8 cellular contexts compared by ENCODE assay signal in genomic region chr16:1771864-1772361, GRCh38. TPM values are rescaled to one million over a fixed set of nuclear protein-coding genes. Genes with fewer than 3 reads are reported as not detected.
DNase-seq lines count a peak whose midpoint lies in the region; ATAC-seq and TF ChIP-seq lines count a peak whose summit lies in the region.

No MANE protein-coding gene starts in this region.

- H3K9ac ChIP-seq in mesenchymal stem cell (ENCODE audit: low read length): peak overlapping the region; percentile 87

- H3K4me1 ChIP-seq in right atrium auricular region: peaks cover 0 to 39% of the 10 kb centered on the region in 2 donors
- H3K4me1 ChIP-seq in mesenchymal stem cell (ENCODE audit: control insufficient read depth, insufficient read depth, low read depth, low read length): peaks cover 45% of the 10 kb centered on the region
- no peaks in the 10 kb centered on the region for H3K4me1 ChIP-seq in aorta (ENCODE audit: control insufficient read depth in 1 of 2, insufficient read depth in 2 of 2, low read length in 2 of 2)

- H4K8ac ChIP-seq in mesenchymal stem cell (ENCODE audit: low read length): peak overlapping the region; percentile 45

- no peak overlapping the region for H2AK5ac ChIP-seq in mesenchymal stem cell (ENCODE audit: low read length, severe bottlenecking)

- H3K18ac ChIP-seq in mesenchymal stem cell (ENCODE audit: low read depth in 1 of 2, low read length in 2 of 2): no peak overlapping the region

- H3K27me3 ChIP-seq in right atrium auricular region (no peaks in the 10 kb centered on the region), mesenchymal stem cell (ENCODE audit: control insufficient read depth in 1 of 2, insufficient read depth in 1 of 2, low read length in 2 of 2) (no peaks in the 10 kb centered on the region), aorta (ENCODE audit: control insufficient read depth in 1 of 2, insufficient read depth in 2 of 2, low read length in 1 of 2) (no peaks in the 10 kb centered on the region)

- H3K79me1 ChIP-seq in mesenchymal stem cell (replicated peaks; ENCODE audit: low read length, poor library complexity, severe bottlenecking): peaks cover 26% of the 10 kb centered on the region

- no peak overlapping the region for H2AFZ ChIP-seq in mesenchymal stem cell (ENCODE audit: low read depth, low read length)

- H2BK120ac ChIP-seq in mesenchymal stem cell (ENCODE audit: low read depth, low read length): no peak overlapping the region

- H3K4me2 ChIP-seq in mesenchymal stem cell (ENCODE audit: low read length, poor library complexity, severe bottlenecking): peak overlapping the region; percentile 55

- H2BK12ac ChIP-seq in mesenchymal stem cell (ENCODE audit: low read length in 2 of 2): no peak overlapping the region

- H3K36me3 ChIP-seq in right atrium auricular region: peaks cover 38% of the 10 kb centered on the region
- peaks cover 40 to 63% of the 10 kb centered on the region in 2 experiments for H3K36me3 ChIP-seq in mesenchymal stem cell (ENCODE audit: control insufficient read depth in 1 of 2, insufficient read depth in 2 of 2, low read depth in 1 of 2, low read length in 2 of 2)
- H3K36me3 ChIP-seq in aorta (ENCODE audit: control insufficient read depth in 1 of 2, insufficient read depth in 2 of 2, low read length in 1 of 2): peaks cover 0 to 3% of the 10 kb centered on the region in 2 donors

- no peak overlapping the region for H4K91ac ChIP-seq in mesenchymal stem cell (ENCODE audit: low read length)

- no peak overlapping the region for H3K14ac ChIP-seq in mesenchymal stem cell (ENCODE audit: low read length in 2 of 2)

- H3K23ac ChIP-seq in mesenchymal stem cell (ENCODE audit: low read length in 2 of 2): no peak overlapping the region

- H3K4ac ChIP-seq in mesenchymal stem cell (ENCODE audit: low read depth in 1 of 2, low read length in 2 of 2): peak overlapping the region; percentile 67 to 87

- no peak overlapping the region for H2BK5ac ChIP-seq in mesenchymal stem cell (ENCODE audit: low read depth, low read length, poor library complexity, severe bottlenecking)

- DNase-seq in right atrium auricular region (ENCODE audit: low spot score): no peak
- no peak for DNase-seq in Right ventricle myocardium inferior (ENCODE audit: missing footprints)
- DNase-seq in astrocyte of the cerebellum (ENCODE audit: low read depth): no peak
- DNase-seq in mesenchymal stem cell: peak; percentile 33
- DNase-seq in aorta: no peak
- no peak for DNase-seq in NCI-H1105 treated with DMSO at 0.1 percent for 48 hours (lab: John Stamatoyannopoulos, UW)
- DNase-seq in 8988T: no peak
- DNase-seq in RKO (ENCODE audit: low spot score): no peak

- peak overlapping the region; percentile 95 to 97 for H3K27ac ChIP-seq in right atrium auricular region
- H3K27ac ChIP-seq in mesenchymal stem cell (ENCODE audit: low read length, poor library complexity, severe bottlenecking): peak overlapping the region; percentile 64
- peak overlapping the region in 1 of 2 donors; percentile 14 for H3K27ac ChIP-seq in aorta (ENCODE audit: low read depth in 1 of 2, low read length in 2 of 2)

- in situ Hi-C loops in astrocyte of the cerebellum (cut with HindIII; ENCODE audit: low sequenced_read_pairs): no loop called here

- intact Hi-C loops in Right ventricle myocardium inferior (cut with DNase I): no loop called here
- intact Hi-C loops in aorta (cut with DNase I): loop anchor here in 1 of 2 donors (5.0 kb wide), 1 partner anchor 65 kb away; the partner anchor contains the start of gene MAPK8IP3

- TF ChIP-seq CTCF in right atrium auricular region (IDR thresholded peaks at IDR 0.05) (no peak), astrocyte of the cerebellum (IDR thresholded peaks at IDR 0.05; ENCODE audit: low read depth, low read length, missing control alignments) (no peak)

- WGBS in mesenchymal stem cell: 9% methylated on average over 20 of the region's 22 CpGs
- WGBS in aorta, 2 donors: 3 to 5% methylated on average over 21 to 22 of the region's 22 CpGs

- no peak for ATAC-seq in Right ventricle myocardium inferior
- ATAC-seq in aorta (ENCODE audit: low FRiP score): no peak

- H2BK15ac ChIP-seq in mesenchymal stem cell (ENCODE audit: low read depth, poor library complexity, severe bottlenecking): no peak overlapping the region

- H3K9me3 ChIP-seq in right atrium auricular region (no peaks in the 10 kb centered on the region), mesenchymal stem cell (ENCODE audit: control insufficient read depth, low read length) (no peaks in the 10 kb centered on the region), aorta (ENCODE audit: control insufficient read depth, low read length) (no peaks in the 10 kb centered on the region)

- peak overlapping the region; percentile 70 to 94 for H3K4me3 ChIP-seq in right atrium auricular region
- H3K4me3 ChIP-seq in astrocyte of the cerebellum (ENCODE audit: low read depth, low read length): peak overlapping the region; percentile 59
- H3K4me3 ChIP-seq in mesenchymal stem cell (ENCODE audit: insufficient read depth in 1 of 2, low read depth in 1 of 2, low read length in 2 of 2): peak overlapping the region; percentile 87 to 92
- H3K4me3 ChIP-seq in aorta (ENCODE audit: low read length in 2 of 2): peak overlapping the region; percentile 80 to 86

RNA-seq across cellular contexts. Expression of gene NME3, which starts 0.6 kb away (rescaled TPM):
- 10 to 100 TPM; 51.3 to 56.2 TPM for total RNA-seq in right atrium auricular region
- 33.9 TPM for total RNA-seq in Right ventricle myocardium inferior
- 49.3 TPM for polyA plus RNA-seq in mesenchymal stem cell (2013, experiment 1 of 2)
- 48.0 TPM for polyA plus RNA-seq in mesenchymal stem cell (2013, experiment 2 of 2)
- 10 to 100 TPM; 33.0 to 62.8 TPM for total RNA-seq in aorta
- 100 to 1,000 TPM in 1 of 2 donors, 10 to 100 TPM in 1; 61.0 to 379 TPM for polyA plus RNA-seq in aorta

RNA-seq across cellular contexts. Expression of gene EME2, which starts 0.7 kb away (rescaled TPM):
- total RNA-seq in right atrium auricular region: 1 to 10 TPM; 3.5 to 5.0 TPM
- 8.2 TPM for total RNA-seq in Right ventricle myocardium inferior
- polyA plus RNA-seq in mesenchymal stem cell (2013, experiment 1 of 2): 5.6 TPM
- polyA plus RNA-seq in mesenchymal stem cell (2013, experiment 2 of 2): 4.7 TPM
- 10 to 100 TPM; 15.8 to 23.7 TPM for total RNA-seq in aorta
- polyA plus RNA-seq in aorta: 10 to 100 TPM in 1 of 2 donors, 1 to 10 TPM in 1; 1.6 to 20.6 TPM

RNA-seq across cellular contexts. Expression of gene MRPS34, which starts 1.0 kb away (rescaled TPM):
- total RNA-seq in right atrium auricular region: 10 to 100 TPM; 58.8 to 77.9 TPM
- 80.8 TPM for total RNA-seq in Right ventricle myocardium inferior
- polyA plus RNA-seq in mesenchymal stem cell (2013, experiment 1 of 2): 102 TPM
- 101 TPM for polyA plus RNA-seq in mesenchymal stem cell (2013, experiment 2 of 2)
- total RNA-seq in aorta: 10 to 100 TPM; 36.5 to 40.5 TPM
- 10 to 100 TPM; 67.7 to 74.2 TPM for polyA plus RNA-seq in aorta

RNA-seq across cellular contexts. Expression of gene SPSB3, which starts 10.5 kb away (rescaled TPM):
- total RNA-seq in right atrium auricular region (10 to 100 TPM; 41.9 to 49.0 TPM), Right ventricle myocardium inferior (36.1 TPM), aorta (10 to 100 TPM; 33.6 to 33.7 TPM)
- 15.8 TPM for polyA plus RNA-seq in mesenchymal stem cell (2013, experiment 1 of 2)
- 14.9 TPM for polyA plus RNA-seq in mesenchymal stem cell (2013, experiment 2 of 2)
- polyA plus RNA-seq in aorta: 100 to 1,000 TPM in 1 of 2 donors, 10 to 100 TPM in 1; 25.8 to 322 TPM

RNA-seq across cellular contexts. Expression of gene NUBP2, which starts 10.8 kb away (rescaled TPM):
- total RNA-seq in right atrium auricular region: 10 to 100 TPM; 70.3 to 77.9 TPM
- total RNA-seq in Right ventricle myocardium inferior: 37.9 TPM
- 34.4 TPM for polyA plus RNA-seq in mesenchymal stem cell (2013, experiment 1 of 2)
- polyA plus RNA-seq in mesenchymal stem cell (2013, experiment 2 of 2): 35.3 TPM
- 10 to 100 TPM; 30.7 to 32.9 TPM for total RNA-seq in aorta
- 10 to 100 TPM; 55.3 to 92.4 TPM for polyA plus RNA-seq in aorta
